ENCODE assay signal across 27 cellular contexts in genomic region chr17:70059076-70059475, GRCh38. TPM values are rescaled to one million over a fixed set of nuclear protein-coding genes. Genes with fewer than 3 reads are reported as not detected.
DNase-seq lines count a peak whose midpoint lies in the region; ATAC-seq and TF ChIP-seq lines count a peak whose summit lies in the region.
"Had no signal": no experiment of that assay in that cellular context is flagged by ENCODE, and none has a peak within 500 bp of the region (broad histone marks: within the 10 kb centered on the region; RNA-seq: fewer than 3 reads in every experiment).

No MANE protein-coding gene starts in this region.

- H3K4me3 ChIP-seq in breast epithelium (no peak overlapping the region), fibroblast of villous mesenchyme (ENCODE audit: low read depth, low read length) (no peak overlapping the region)

- POLR2A ChIA-PET in MCF 10A (lab: Yijun Ruan, JAX) = no interaction called here

- peaks cover 14% of the 10 kb centered on the region for H3K4me1 Mint-ChIP-seq in MCF 10A (ENCODE audit: insufficient read depth, unreplicated experiment)
- peaks cover 4% of the 10 kb centered on the region for H3K4me1 Mint-ChIP-seq in glutamatergic neuron (ENCODE audit: low read depth, unreplicated experiment)
- H3K4me1 Mint-ChIP-seq: B cell had no signal

- intact Hi-C loops in MCF 10A (cut with micrococcal nuclease) = no loop called here
- intact Hi-C loops in breast epithelium (cut with DNase I; ENCODE audit: low total_unique reads) = no loop called here

- CTCF ChIA-PET in MCF 10A (lab: Yijun Ruan, JAX) = interaction anchor here (0.7 kb wide), 1 partner anchor 19 kb away, joined by 4 read pairs; no protein-coding TSS in a partner anchor

- no peaks in the 10 kb centered on the region for H3K36me3 Mint-ChIP-seq in MCF 10A (ENCODE audit: insufficient read depth, unreplicated experiment)
- H3K36me3 Mint-ChIP-seq in glutamatergic neuron (ENCODE audit: unreplicated experiment) = no peaks in the 10 kb centered on the region
- H3K36me3 Mint-ChIP-seq: CD8-positive, alpha-beta T cell had no signal

- TF ChIP-seq CTCF in MCF 10A (IDR thresholded peaks at IDR 0.05; ENCODE audit: unreplicated experiment) (no peak), breast epithelium (IDR thresholded peaks at IDR 0.05) (no peak), VCaP (conservative IDR thresholded peaks at IDR 0.05) (no peak), fibroblast of villous mesenchyme (IDR thresholded peaks at IDR 0.05; ENCODE audit: insufficient read depth, low read depth, low read length) (no peak), glutamatergic neuron (IDR thresholded peaks at IDR 0.05; ENCODE audit: partially characterized antibody, unreplicated experiment) (no peak)

- H3K9me3 Mint-ChIP-seq in MCF 10A (ENCODE audit: unreplicated experiment) (no peaks in the 10 kb centered on the region), glutamatergic neuron (ENCODE audit: unreplicated experiment) (no peaks in the 10 kb centered on the region)
- H3K9me3 Mint-ChIP-seq: CD8-positive, alpha-beta T cell; H9 had no signal

- no peaks in the 10 kb centered on the region for H3K27me3 ChIP-seq in breast epithelium

- DNase-seq in MCF 10A (ENCODE audit: unreplicated experiment) = no peak
- DNase-seq in breast epithelium (ENCODE audit: low spot score in 2 of 2) = no peak
- peak; percentile 12 for DNase-seq in fibroblast of villous mesenchyme (ENCODE audit: low read depth)
- no peak for DNase-seq in islet precursor cell
- DNase-seq in DMS79 (lab: John Stamatoyannopoulos, UW) = no peak
- no peak for DNase-seq in glutamatergic neuron
- DNase-seq: CD8-positive, alpha-beta T cell; DMS153; GDM1; H9; KG1; NCI-H1092; NCI-H1417 treated with DMSO at 0.1 percent for 48 hours; NCI-H1694 treated with DMSO at 0.1 percent for 48 hours; NCI-H2081; NCI-H2227 treated with DMSO at 0.1 percent for 48 hours; NCI-H526 treated with DMSO at 0.1 percent for 48 hours; SHP77 had no signal

- H3K27ac Mint-ChIP-seq in MCF 10A (ENCODE audit: low read depth, unreplicated experiment) (peak overlapping the region; percentile 26), glutamatergic neuron (ENCODE audit: unreplicated experiment) (no peak overlapping the region)
- H3K27ac Mint-ChIP-seq: B cell; CD8-positive, alpha-beta T cell; H9 had no signal

- no peaks in the 10 kb centered on the region for H3K36me3 ChIP-seq in breast epithelium

- no peak for TF ChIP-seq POLR2A in breast epithelium (IDR thresholded peaks at IDR 0.05)

- H3K4me1 ChIP-seq in breast epithelium = no peaks in the 10 kb centered on the region

- no peak overlapping the region for H3K4me3 Mint-ChIP-seq in MCF 10A (ENCODE audit: unreplicated experiment)
- H3K4me3 Mint-ChIP-seq in glutamatergic neuron (ENCODE audit: unreplicated experiment) = no peak overlapping the region
- H3K4me3 Mint-ChIP-seq: B cell; CD8-positive, alpha-beta T cell; H9 had no signal

- no TSS peak for BruUV-seq in MCF 10A (replicated peaks; lab: Mats Ljungman, UMichigan)

- H3K27ac ChIP-seq in breast epithelium (no peak overlapping the region), VCaP (peak overlapping the region; percentile 79)
- H3K27ac ChIP-seq: 22Rv1, C4-2B, RWPE1 had no signal

- H3K27me3 Mint-ChIP-seq in MCF 10A (ENCODE audit: insufficient read depth, unreplicated experiment) (no peaks in the 10 kb centered on the region), glutamatergic neuron (ENCODE audit: unreplicated experiment) (no peaks in the 10 kb centered on the region)
- H3K27me3 Mint-ChIP-seq: B cell had no signal

- no peaks in the 10 kb centered on the region for H3K9me3 ChIP-seq in breast epithelium

- no peak for ATAC-seq in HG02763 (IDR thresholded peaks at IDR 0.05; ENCODE audit: unreplicated experiment)
- ATAC-seq: CD8-positive, alpha-beta T cell; Panc1 had no signal

RNA-seq across cellular contexts. Expression of gene KCNJ16, which starts 15.9 kb away (rescaled TPM):
- total RNA-seq in MCF 10A (2022) = 0.42 TPM in 1 of 2 replicates, not detected in the other
- total RNA-seq in breast epithelium = 10 to 100 TPM in 1 of 3 donors, 1 to 10 TPM in 1, under 1 TPM in 1; 0.32 to 18.6 (median 1.3) TPM
- total RNA-seq in fibroblast of villous mesenchyme = not detected in 2 replicates
- total RNA-seq in glutamatergic neuron (ENCODE audit: unreplicated experiment) = 0.27 TPM
- total RNA-seq: B cell; CD8-positive, alpha-beta T cell; Daoy; H9; NCI-H460 had no signal
